In the genomic region with DNA sequence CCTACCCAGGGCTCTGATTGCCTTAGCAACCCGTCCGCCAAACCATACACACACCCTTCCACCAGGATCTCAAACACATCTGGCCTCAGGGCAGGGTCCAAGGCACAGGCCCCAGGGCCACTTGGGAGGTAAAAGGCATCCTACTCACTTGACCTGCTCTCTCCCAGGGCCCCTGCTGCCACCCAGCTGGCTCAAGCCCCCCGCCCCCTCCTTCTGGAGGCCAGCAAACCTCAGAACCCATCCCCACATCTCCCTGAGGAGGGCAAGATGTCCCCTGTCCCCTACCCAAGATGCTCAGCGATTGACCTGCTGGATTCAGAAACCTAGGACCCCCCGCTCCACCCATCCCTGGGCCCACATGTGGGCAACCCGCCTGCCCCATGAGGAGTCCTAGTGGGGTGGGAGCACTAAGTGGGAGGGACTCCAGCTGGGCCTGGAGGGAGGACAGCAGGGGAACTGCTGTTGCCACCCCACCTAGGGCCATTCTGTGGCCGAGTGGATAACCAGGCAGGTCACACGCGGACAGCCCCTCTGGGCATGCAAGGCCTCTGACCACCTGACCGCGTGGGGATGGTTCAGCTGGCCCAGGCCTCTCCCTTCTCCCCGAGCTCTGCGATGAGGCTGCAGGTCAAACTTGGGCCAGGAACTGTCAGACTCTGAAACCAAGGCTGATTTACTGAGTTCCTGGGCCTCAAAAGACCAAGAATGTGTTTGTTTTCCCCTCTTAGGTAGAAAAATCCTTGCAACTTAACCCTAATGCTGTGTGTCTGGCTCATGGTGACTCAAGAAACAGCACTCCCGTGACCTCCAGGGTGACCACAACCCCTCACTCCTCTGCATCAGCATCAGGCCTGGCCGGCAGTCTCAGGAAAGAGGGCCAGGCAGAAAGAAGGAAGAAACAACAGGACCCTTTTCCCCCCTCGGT, we compare ENCODE assay signal across 15 cellular contexts. TPM values are rescaled to one million over a fixed set of nuclear protein-coding genes. Genes with fewer than 3 reads are reported as not detected.
A peak's percentile ranks its signal among the peaks of the same experiment; 100 is the strongest.
DNase-seq lines count a peak whose midpoint lies in the region; ATAC-seq, FAIRE-seq and TF ChIP-seq lines count a peak whose summit lies in the region.
"Had no signal": no experiment of that assay in that cellular context is flagged by ENCODE, and none has a peak within 500 bp of the region (broad histone marks: within the 10 kb centered on the region; RNA-seq: fewer than 3 reads in every experiment).

No MANE protein-coding gene starts in this region.

- CTCF ChIA-PET in AG04449 (lab: Yijun Ruan, JAX): interaction anchor here (1.1 to 11.4 kb wide), 7 partner anchors 10 to 269 kb away, joined by 3 to 148 read pairs (median 6); no protein-coding TSS in a partner anchor
- CTCF ChIA-PET in GM10248 (lab: Yijun Ruan, JAX): interaction anchor here (1.5 to 1.9 kb wide), 2 partner anchors 9 to 269 kb away, joined by 4 read pairs; no protein-coding TSS in a partner anchor
- CTCF ChIA-PET in K562 (lab: Yijun Ruan, JAX; ENCODE audit: low intra/inter-chr PET ratio): no interaction called here

- H3K4me3 Mint-ChIP-seq in nephron: peak overlapping the region; percentile 64 to 97 (median 85)

- 86% methylated on average over 14 of the region's 16 CpGs for WGBS in K562 (ENCODE audit: insufficient coverage, low coverage, missing lambda C conversion rate)

- no peak for TF ChIP-seq RAD21 in K562 (CRISPR knock-in tag; conservative IDR thresholded peaks at IDR 0.05 in 1 of 2, IDR thresholded peaks at IDR 0.05 in 1 of 2)

- no peaks in the 10 kb centered on the region for H3K9me3 ChIP-seq in K562 (replicated peaks; ENCODE audit: control insufficient read depth, insufficient read depth, low read depth, low read length)
- H3K9me3 ChIP-seq: lower lobe of right lung, thyroid gland had no signal

- H3K27ac Mint-ChIP-seq in nephron: peak overlapping the region; percentile 59 to 83 (median 73)

- TF ChIP-seq CTCF in AG04449 (IDR thresholded peaks at IDR 0.05; ENCODE audit: insufficient read depth, low read length, missing control alignments) (no peak), GM10248 (IDR thresholded peaks at IDR 0.05; ENCODE audit: control extremely low read depth, extremely low read depth, low read depth, missing control alignments) (no peak), K562 (IDR thresholded peaks at IDR 0.05 in 2 of 3, conservative IDR thresholded peaks at IDR 0.05 in 1 of 3; ENCODE audit: insufficient read depth in 2 of 3, low read depth in 1 of 3, low read length in 3 of 3) (no peak), nephron (IDR thresholded peaks at IDR 0.05; ENCODE audit: unreplicated experiment in 3 of 3) (no peak)

- H3K9me3 Mint-ChIP-seq in nephron: no peaks in the 10 kb centered on the region

- H2AFZ ChIP-seq in K562 (ENCODE audit: low read depth, low read length): no peak overlapping the region

- H3K9ac ChIP-seq in K562 (ENCODE audit: insufficient read depth in 1 of 2, low read depth in 2 of 2, low read length in 2 of 2): peak overlapping the region in 1 of 2 experiments; percentile 66; a peak in 2 of 4 replicates

- ATAC-seq in K562 (no peak), GM21529 (IDR thresholded peaks at IDR 0.05; ENCODE audit: unreplicated experiment) (no peak)
- ATAC-seq: lower lobe of right lung had no signal

- H3K27ac ChIP-seq in K562 (ENCODE audit: extremely low read depth, low read depth, low read length): no peak overlapping the region
- H3K27ac ChIP-seq: C4-2B, lower lobe of right lung, thyroid gland had no signal

- H3K36me3 Mint-ChIP-seq in nephron (ENCODE audit: low read depth): peaks cover 32% of the 10 kb centered on the region

- H3K79me2 ChIP-seq in K562 (ENCODE audit: control insufficient read depth, insufficient read depth, low read length): peaks cover 36% of the 10 kb centered on the region

- BruUV-seq in K562 (replicated peaks; lab: Mats Ljungman, UMichigan): no TSS peak

- H3K9me1 ChIP-seq in K562 (ENCODE audit: control insufficient read depth, insufficient read depth, low read length): peaks cover 3% of the 10 kb centered on the region

- no peak for DNase-seq in AG04449 (ENCODE audit: low read depth, low spot score)
- peak; percentile 6 for DNase-seq in GM10248 (ENCODE audit: extremely low spot score)
- DNase-seq in K562 (ENCODE audit: extremely low read depth in 1 of 4, low spot score in 3 of 4): peak in 1 of 4 experiments; percentile 47
- no peak for DNase-seq in NCI-H1105 (lab: John Stamatoyannopoulos, UW)
- no peak for DNase-seq in midbrain (lab: John Stamatoyannopoulos, UW)
- DNase-seq in GOT3 (lab: John Stamatoyannopoulos, UW): no peak
- DNase-seq: activated CD4-positive, alpha-beta T cell treated with anti-CD3 and anti-CD28 coated beads, Interleukin-2, amount 50 U/mL, for 48 hours; cortex of kidney; lower lobe of right lung; SW 1271; thyroid gland had no signal

- peak; percentile 67 for FAIRE-seq in K562 (lab: Jason Lieb, UNC)
- FAIRE-seq: frontal cortex had no signal

- in situ Hi-C loops in K562 (cut with MboI): no loop called here

- TF ChIP-seq POLR2A in K562 (conservative IDR thresholded peaks at IDR 0.05): no peak

- H3K36me3 ChIP-seq in K562 (ENCODE audit: control insufficient read depth, insufficient read depth, low read length): peaks cover 70% of the 10 kb centered on the region
- H3K36me3 ChIP-seq: thyroid gland had no signal

- intact Hi-C loops in K562 (cut with micrococcal nuclease): no loop called here

- POLR2A ChIA-PET in AG04449 (lab: Yijun Ruan, JAX): interaction anchor here (1.4 kb wide), 1 partner anchor 10 kb away, joined by 4 read pairs; no protein-coding TSS in a partner anchor
- POLR2A ChIA-PET in GM10248 (lab: Yijun Ruan, JAX): no interaction called here
- POLR2A ChIA-PET in K562 (lab: Yijun Ruan, JAX): interaction anchor here (0.6 to 1.4 kb wide), 4 partner anchors 92 to 99 kb away, joined by 3 to 5 read pairs (median 3); no protein-coding TSS in a partner anchor

- no peaks in the 10 kb centered on the region for H3K27me3 ChIP-seq in K562 (ENCODE audit: control insufficient read depth in 2 of 2, insufficient read depth in 2 of 2, low read length in 2 of 2)
- H3K27me3 ChIP-seq: thyroid gland had no signal

- H4K20me1 ChIP-seq in K562 (replicated peaks; ENCODE audit: control insufficient read depth, insufficient read depth, low read length): 0 out of 2 replicates have a peak, but pooled peaks cover 9% of the 10 kb centered on the region

- TF ChIP-seq EP300 in K562 (IDR thresholded peaks at IDR 0.05; ENCODE audit: low read length): no peak

- peaks cover 46% of the 10 kb centered on the region for H3K4me1 Mint-ChIP-seq in nephron

- H3K4me3 ChIP-seq in AG04449 (ENCODE audit: low read depth, low read length) (peak overlapping the region; percentile 65), K562 (no peak overlapping the region)
- H3K4me3 ChIP-seq: lower lobe of right lung, thyroid gland had no signal

- H3K4me1 ChIP-seq in K562 (replicated peaks in 1 of 2; ENCODE audit: control insufficient read depth in 2 of 2, insufficient read depth in 2 of 2, low read length in 2 of 2): peaks cover 36 to 52% of the 10 kb centered on the region in 2 experiments; a peak in 4 of 5 replicates

- H3K4me2 ChIP-seq in K562 (ENCODE audit: insufficient read depth, low read length): peak overlapping the region; percentile 14; the same call in 1 of the 2 replicates

- H3K27me3 Mint-ChIP-seq in nephron (ENCODE audit: low read depth): peaks cover 5% of the 10 kb centered on the region

TF ChIP-seq in K562, 482 proteins besides CTCF, POLR2A, EP300 and RAD21 (continues in another document):
- no peak for TF ChIP-seq ZNF445 (CRISPR knock-in tag; IDR thresholded peaks at IDR 0.05; ENCODE audit: low read depth)

RNA-seq across cellular contexts. Expression of a gene that starts 4.2 kb away (rescaled TPM):
- total RNA-seq in K562 (2011; cell fraction: chromatin; rRNA removed; ENCODE audit: low replicate concordance): 609 and 1,242 TPM in 2 replicates
- total RNA-seq in K562 (2011; cell fraction: nucleolus; rRNA removed): 770 and 804 TPM in 2 replicates
- total RNA-seq in K562 (2011; cell fraction: nucleoplasm; rRNA removed): 668 and 702 TPM in 2 replicates
- total RNA-seq in K562 (2014; rRNA removed) (62.3 and 73.1 TPM in 2 replicates), K562 (2014; rRNA removed; fragmentation: Illumina TruSeq; extraction: Trizol) (24.9 and 31.3 TPM in 2 replicates), K562 (2015; rRNA removed; fragmentation: Illumina TruSeq; extraction: Trizol) (35.4 and 36.3 TPM in 2 replicates), K562 (2021) (129 and 142 TPM in 2 replicates)
- polyA plus RNA-seq in K562 (2011; rRNA removed) (85.1 and 148 TPM in 2 replicates), K562 (2014; fragmentation: Illumina TruSeq; extraction: Trizol) (93.6 and 109 TPM in 2 replicates), K562 (2014; fragmentation: Nextera tagmentation; extraction: Ambion mirVana) (1 to 10 TPM; 2.3 to 3.1 TPM), K562 (2014; rRNA removed) (113 and 119 TPM in 2 replicates)
- polyA plus RNA-seq in K562 (2011; cell fraction: cytosol; rRNA removed): 115 and 120 TPM in 2 replicates
- polyA plus RNA-seq in K562 (2011; cell fraction: nucleus; rRNA removed): 355 and 465 TPM in 2 replicates
- 147 and 220 TPM in 2 replicates for polyA plus RNA-seq in K562 (2012)
- polyA minus RNA-seq in K562 (2011; rRNA and poly(A)+ RNA removed): 62.6 and 80.1 TPM in 2 replicates
- polyA minus RNA-seq in K562 (2011; cell fraction: cytosol; rRNA and poly(A)+ RNA removed): 71.4 and 82.5 TPM in 2 replicates
- polyA minus RNA-seq in K562 (2011; cell fraction: nucleus; rRNA and poly(A)+ RNA removed): 120 and 137 TPM in 2 replicates

RNA-seq across cellular contexts. Expression of a gene that starts 13.6 kb away (rescaled TPM):
- total RNA-seq in K562 (2011; cell fraction: chromatin; rRNA removed; ENCODE audit: low replicate concordance): 5.6 and 9.6 TPM in 2 replicates
- total RNA-seq in K562 (2011; cell fraction: nucleolus; rRNA removed): 6.2 and 6.8 TPM in 2 replicates
- total RNA-seq in K562 (2011; cell fraction: nucleoplasm; rRNA removed): 4.9 and 5.9 TPM in 2 replicates
- total RNA-seq in K562 (2014; rRNA removed): 1.9 and 2.1 TPM in 2 replicates
- 0.35 and 0.36 TPM in 2 replicates for total RNA-seq in K562 (2014; rRNA removed; fragmentation: Illumina TruSeq; extraction: Trizol)
- total RNA-seq in K562 (2015; rRNA removed; fragmentation: Illumina TruSeq; extraction: Trizol): 0.65 and 1.0 TPM in 2 replicates
- 1.9 and 2.4 TPM in 2 replicates for total RNA-seq in K562 (2021)
- polyA plus RNA-seq in K562 (2011; rRNA removed): 0.71 and 2.1 TPM in 2 replicates
- 1.4 and 2.3 TPM in 2 replicates for polyA plus RNA-seq in K562 (2011; cell fraction: cytosol; rRNA removed)
- polyA plus RNA-seq in K562 (2011; cell fraction: nucleus; rRNA removed): 9.4 and 14.2 TPM in 2 replicates
- polyA plus RNA-seq in K562 (2012): 1.6 and 4.0 TPM in 2 replicates
- polyA plus RNA-seq in K562 (2014; fragmentation: Illumina TruSeq; extraction: Trizol): 0.59 and 1.00 TPM in 2 replicates
- polyA plus RNA-seq in K562 (2014; fragmentation: Nextera tagmentation; extraction: Ambion mirVana): under 1 TPM; 0.04 to 0.06 TPM
- 2.0 and 3.4 TPM in 2 replicates for polyA plus RNA-seq in K562 (2014; rRNA removed)
- 0.77 and 0.99 TPM in 2 replicates for polyA minus RNA-seq in K562 (2011; rRNA and poly(A)+ RNA removed)
- polyA minus RNA-seq in K562 (2011; cell fraction: cytosol; rRNA and poly(A)+ RNA removed): 2.5 TPM in 1 of 2 replicates, not detected in the other
- 1.1 and 1.8 TPM in 2 replicates for polyA minus RNA-seq in K562 (2011; cell fraction: nucleus; rRNA and poly(A)+ RNA removed)
